8 cellular contexts compared by ENCODE assay signal in genomic region chr3:37174532-37175126, GRCh38. TPM values are rescaled to one million over a fixed set of nuclear protein-coding genes. Genes with fewer than 3 reads are reported as not detected.
DNase-seq lines count a peak whose midpoint lies in the region; ATAC-seq, FAIRE-seq and TF ChIP-seq lines count a peak whose summit lies in the region.

TSS of gene LRRFIP2 (minus strand) at chr3:37174582. CDS start at chr3:37148983, 25,599 bp downstream.

- FAIRE-seq in K562 (lab: Jason Lieb, UNC): no peak

- H3K27me3 ChIP-seq in K562 (ENCODE audit: control insufficient read depth in 2 of 2, insufficient read depth in 2 of 2, low read length in 2 of 2): no peaks in the 10 kb centered on the region
- H3K27me3 ChIP-seq in iPS-20b (ENCODE audit: insufficient read depth, low read length): no peaks in the 10 kb centered on the region
- no peaks in the 10 kb centered on the region for H3K27me3 ChIP-seq in smooth muscle cell (ENCODE audit: low read depth)

- H3K9me3 ChIP-seq in K562 (replicated peaks; ENCODE audit: control insufficient read depth, insufficient read depth, low read depth, low read length) (no peaks in the 10 kb centered on the region), iPS-20b (ENCODE audit: insufficient read depth, low read depth, low read length) (no peaks in the 10 kb centered on the region), smooth muscle cell (replicated peaks; ENCODE audit: low read depth) (no peaks in the 10 kb centered on the region)

- H3F3A ChIP-seq in smooth muscle cell (ENCODE audit: low read depth): peaks cover 7% of the 10 kb centered on the region

- intact Hi-C loops in K562 (cut with micrococcal nuclease): no loop called here

- WGBS in K562 (ENCODE audit: insufficient coverage, low coverage, missing lambda C conversion rate): 5% methylated on average over 5 of the region's 5 CpGs
- whole genome bisulfite sequencing in smooth muscle cell (ENCODE audit: low lambda C conversion rate): 26% methylated on average over 5 of the region's 5 CpGs

- peaks cover 0 to 14% of the 10 kb centered on the region in 2 experiments; a peak in 4 of 5 replicates for H3K4me1 ChIP-seq in K562 (replicated peaks in 1 of 2; ENCODE audit: control insufficient read depth in 2 of 2, insufficient read depth in 2 of 2, low read length in 2 of 2)
- H3K4me1 ChIP-seq in iPS-20b (ENCODE audit: insufficient read depth, low read length): peaks cover 4% of the 10 kb centered on the region; the same call in 1 of the 2 replicates
- peaks cover 14% of the 10 kb centered on the region for H3K4me1 ChIP-seq in smooth muscle cell (ENCODE audit: low read depth)

- TF ChIP-seq RAD21 in K562 (CRISPR knock-in tag; conservative IDR thresholded peaks at IDR 0.05 in 1 of 2, IDR thresholded peaks at IDR 0.05 in 1 of 2): no peak

- no peak for TF ChIP-seq EP300 in K562 (IDR thresholded peaks at IDR 0.05; ENCODE audit: low read length)

- H3K79me2 ChIP-seq in K562 (ENCODE audit: control insufficient read depth, insufficient read depth, low read length): peaks cover 63% of the 10 kb centered on the region
- H3K79me2 ChIP-seq in smooth muscle cell (ENCODE audit: low read depth): peaks cover 90% of the 10 kb centered on the region

- TF ChIP-seq POLR2A in K562 (conservative IDR thresholded peaks at IDR 0.05): no peak

- TF ChIP-seq CTCF in K562 (IDR thresholded peaks at IDR 0.05 in 2 of 3, conservative IDR thresholded peaks at IDR 0.05 in 1 of 3; ENCODE audit: insufficient read depth in 2 of 3, low read depth in 1 of 3, low read length in 3 of 3): no peak
- no peak for TF ChIP-seq CTCF in smooth muscle cell (IDR thresholded peaks at IDR 0.05; ENCODE audit: borderline replicate concordance, insufficient read depth, poor library complexity, severe bottlenecking)

- H3K9me1 ChIP-seq in K562 (ENCODE audit: control insufficient read depth, insufficient read depth, low read length): no peaks in the 10 kb centered on the region

- peak; percentile 51 for DNase-seq in AG08395 (ENCODE audit: low spot score)
- DNase-seq in LoVo (ENCODE audit: low spot score): peak; percentile 9
- DNase-seq in K562 (ENCODE audit: extremely low read depth in 1 of 4, low spot score in 3 of 4): peak in 1 of 4 experiments; percentile 37
- DNase-seq in smooth muscle cell (lab: John Stamatoyannopoulos, UW; ENCODE audit: unreplicated experiment): no peak
- DNase-seq in NCI-H2107 (lab: John Stamatoyannopoulos, UW): no peak
- DNase-seq in amygdala (lab: John Stamatoyannopoulos, UW): no peak

- ATAC-seq in GM18858 (IDR thresholded peaks at IDR 0.05; ENCODE audit: unreplicated experiment) (peak; percentile 44), K562 (no peak)

- peak within 1 kb of the TSS; percentile 89 for H3K27ac ChIP-seq in K562 (ENCODE audit: extremely low read depth, low read depth, low read length)
- no peak within 1 kb of the TSS for H3K27ac ChIP-seq in iPS-20b (ENCODE audit: low read length)
- peak within 1 kb of the TSS; percentile 82 for H3K27ac ChIP-seq in smooth muscle cell (ENCODE audit: low read depth)

- H3K36me3 ChIP-seq in K562 (ENCODE audit: control insufficient read depth, insufficient read depth, low read length) (peaks cover 33% of the 10 kb centered on the region), iPS-20b (ENCODE audit: insufficient read depth, low read depth, low read length) (peaks cover 12% of the 10 kb centered on the region; the same call in 1 of the 2 replicates), smooth muscle cell (ENCODE audit: low read depth) (peaks cover 4% of the 10 kb centered on the region)

- peak within 1 kb of the TSS; percentile 89 to 91 for H3K9ac ChIP-seq in K562 (ENCODE audit: insufficient read depth in 1 of 2, low read depth in 2 of 2, low read length in 2 of 2)
- peak within 1 kb of the TSS; percentile 89 for H3K9ac ChIP-seq in iPS-20b (ENCODE audit: low read depth, low read length)
- peak within 1 kb of the TSS; percentile 94 for H3K9ac ChIP-seq in smooth muscle cell (ENCODE audit: low read depth)

- in situ Hi-C loops in K562 (cut with MboI): no loop called here

- H3K4me3 ChIP-seq in K562 (peak within 1 kb of the TSS; percentile 93), iPS-20b (ENCODE audit: low read length) (peak within 1 kb of the TSS; percentile 99), smooth muscle cell (peak within 1 kb of the TSS; percentile 87)

- H2AFZ ChIP-seq in K562 (ENCODE audit: low read depth, low read length): peak within 1 kb of the TSS; percentile 99
- H2AFZ ChIP-seq in smooth muscle cell (ENCODE audit: low read depth): peak within 1 kb of the TSS; percentile 96

- H4K20me1 ChIP-seq in K562 (replicated peaks; ENCODE audit: control insufficient read depth, insufficient read depth, low read length) (0 out of 2 replicates have a peak, but pooled peaks cover 4% of the 10 kb centered on the region), smooth muscle cell (ENCODE audit: low read depth) (peaks cover 42% of the 10 kb centered on the region)

- peak within 1 kb of the TSS; percentile 97 for H3K4me2 ChIP-seq in K562 (ENCODE audit: insufficient read depth, low read length)
- peak within 1 kb of the TSS; percentile 89 for H3K4me2 ChIP-seq in smooth muscle cell

- CTCF ChIA-PET in K562 (lab: Yijun Ruan, JAX; ENCODE audit: low intra/inter-chr PET ratio): interaction anchor here (0.5 kb wide), 1 partner anchor 78 kb away, joined by 3 read pairs; no protein-coding TSS in a partner anchor

- no TSS peak for BruUV-seq in K562 (replicated peaks; lab: Mats Ljungman, UMichigan)

- POLR2A ChIA-PET in K562 (lab: Yijun Ruan, JAX): interaction anchor here (0.8 to 1.8 kb wide), 2 partner anchors 12 to 150 kb away, joined by 3 to 10 read pairs; no protein-coding TSS in a partner anchor

TF ChIP-seq in K562, 482 proteins besides CTCF, POLR2A, EP300 and RAD21 (continues in another document):
- no peak for TF ChIP-seq SAFB2 (IDR thresholded peaks at IDR 0.05; ENCODE audit: borderline replicate concordance, low read depth, low read length, severe bottlenecking)
- no peak for TF ChIP-seq DDX20 (tag; IDR thresholded peaks at IDR 0.05; ENCODE audit: low read depth)
- TF ChIP-seq MTA1 (IDR thresholded peaks at IDR 0.05; ENCODE audit: borderline replicate concordance): no peak
- TF ChIP-seq RCOR1 (IDR thresholded peaks at IDR 0.05; ENCODE audit: borderline replicate concordance in 1 of 2, low read depth in 2 of 2, low read length in 2 of 2): peak in 1 of 2 experiments; percentile 38; a peak in 1 of 4 replicates
- TF ChIP-seq, protein P1, sequence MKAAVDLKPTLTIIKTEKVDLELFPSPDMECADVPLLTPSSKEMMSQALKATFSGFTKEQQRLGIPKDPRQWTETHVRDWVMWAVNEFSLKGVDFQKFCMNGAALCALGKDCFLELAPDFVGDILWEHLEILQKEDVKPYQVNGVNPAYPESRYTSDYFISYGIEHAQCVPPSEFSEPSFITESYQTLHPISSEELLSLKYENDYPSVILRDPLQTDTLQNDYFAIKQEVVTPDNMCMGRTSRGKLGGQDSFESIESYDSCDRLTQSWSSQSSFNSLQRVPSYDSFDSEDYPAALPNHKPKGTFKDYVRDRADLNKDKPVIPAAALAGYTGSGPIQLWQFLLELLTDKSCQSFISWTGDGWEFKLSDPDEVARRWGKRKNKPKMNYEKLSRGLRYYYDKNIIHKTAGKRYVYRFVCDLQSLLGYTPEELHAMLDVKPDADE (conservative IDR thresholded peaks at IDR 0.05; ENCODE audit: control insufficient read depth, low read depth, low read length): no peak
- TF ChIP-seq ZNF274 (IDR thresholded peaks at IDR 0.05; ENCODE audit: borderline replicate concordance, low read depth, low read length): no peak
- peak in 1 of 2 experiments; percentile 17; a peak in 2 of 4 replicates for TF ChIP-seq FOXK2 (conservative IDR thresholded peaks at IDR 0.05 in 1 of 2, IDR thresholded peaks at IDR 0.05 in 1 of 2; ENCODE audit: low read depth in 2 of 2)
- peak; percentile 11 to 16; a peak in 1 of 4 replicates for TF ChIP-seq KDM1A (IDR thresholded peaks at IDR 0.05)
- no peak for TF ChIP-seq THRA (IDR thresholded peaks at IDR 0.05)
- TF ChIP-seq JUND (IDR thresholded peaks at IDR 0.05; ENCODE audit: borderline replicate concordance, low read depth, low read length): no peak
- peak; percentile 48; the same call in 1 of the 3 replicates for TF ChIP-seq JUND (tag; IDR thresholded peaks at IDR 0.05; ENCODE audit: borderline replicate concordance, low read depth, low read length)
- TF ChIP-seq FOSL1 (tag; conservative IDR thresholded peaks at IDR 0.05): peak; percentile 57
- TF ChIP-seq ATF7 (IDR thresholded peaks at IDR 0.05): 0 out of 2 replicates have a peak, but pooled peaks have one; percentile 31

RNA-seq across cellular contexts. Expression of gene LRRFIP2, which starts in this region (rescaled TPM):
- total RNA-seq in K562 (2011; cell fraction: chromatin; rRNA removed; ENCODE audit: low replicate concordance): 55.1 and 138 TPM in 2 replicates
- total RNA-seq in K562 (2011; cell fraction: nucleolus; rRNA removed): 36.5 and 52.5 TPM in 2 replicates
- 96.8 and 146 TPM in 2 replicates for total RNA-seq in K562 (2011; cell fraction: nucleoplasm; rRNA removed)
- 44.9 and 53.9 TPM in 2 replicates for total RNA-seq in K562 (2014; rRNA removed)
- 46.2 and 55.4 TPM in 2 replicates for total RNA-seq in K562 (2014; rRNA removed; fragmentation: Illumina TruSeq; extraction: Trizol)
- total RNA-seq in K562 (2015; rRNA removed; fragmentation: Illumina TruSeq; extraction: Trizol): 46.0 and 49.4 TPM in 2 replicates
- 41.6 and 46.6 TPM in 2 replicates for total RNA-seq in K562 (2021)
- 24.4 and 37.0 TPM in 2 replicates for polyA plus RNA-seq in K562 (2011; rRNA removed)
- polyA plus RNA-seq in K562 (2011; cell fraction: cytosol; rRNA removed): 13.0 and 14.1 TPM in 2 replicates
- polyA plus RNA-seq in K562 (2011; cell fraction: nucleus; rRNA removed): 26.0 and 26.4 TPM in 2 replicates
- polyA plus RNA-seq in K562 (2012): 31.2 and 44.6 TPM in 2 replicates
- 38.4 and 42.7 TPM in 2 replicates for polyA plus RNA-seq in K562 (2014; fragmentation: Illumina TruSeq; extraction: Trizol)
- 10 to 100 TPM in 1 of 2 experiments, 1 to 10 TPM in 1; 9.9 to 11.2 TPM for polyA plus RNA-seq in K562 (2014; fragmentation: Nextera tagmentation; extraction: Ambion mirVana)
- polyA plus RNA-seq in K562 (2014; rRNA removed): 40.7 and 46.6 TPM in 2 replicates
- 50.0 and 53.0 TPM in 2 replicates for polyA minus RNA-seq in K562 (2011; rRNA and poly(A)+ RNA removed)
- 15.2 and 17.1 TPM in 2 replicates for polyA minus RNA-seq in K562 (2011; cell fraction: cytosol; rRNA and poly(A)+ RNA removed)
- 58.3 and 84.4 TPM in 2 replicates for polyA minus RNA-seq in K562 (2011; cell fraction: nucleus; rRNA and poly(A)+ RNA removed)
- 34.6 and 44.2 TPM in 2 replicates for total RNA-seq in smooth muscle cell
- 25.6 and 36.0 TPM in 2 replicates for polyA plus RNA-seq in smooth muscle cell

Comparison
In these comparisons a context has a peak if more than half of its experiments do, and no peak if none do; other contexts are left out.
1. DNase-seq: peak in AG08395 (single experiment) and LoVo (single experiment); none in smooth muscle cell (single experiment), NCI-H2107 (single experiment) and amygdala (0 of 56).
2. Peak in every context shown above with its lines, with median percentiles within 50 percentile points of each other: H3K4me3 ChIP-seq and H3K9ac ChIP-seq.